ENCODE assay signal across 8 cellular contexts in genomic region chr17:5437721-5438317, GRCh38. TPM values are rescaled to one million over a fixed set of nuclear protein-coding genes. Genes with fewer than 3 reads are reported as not detected.
A peak's percentile ranks its signal among the peaks of the same experiment; 100 is the strongest.
DNase-seq lines count a peak whose midpoint lies in the region; FAIRE-seq and TF ChIP-seq lines count a peak whose summit lies in the region.

No MANE protein-coding gene starts in this region.

- FAIRE-seq in GM19239 (lab: Jason Lieb, UNC) (no peak), HTR-8/SVneo (lab: Jason Lieb, UNC) (no peak)

- H3K27ac Mint-ChIP-seq in CD14-positive monocyte (peak overlapping the region in 4 of 7 donors; percentile 15 to 65 (median 63)), nephron (peak overlapping the region; percentile 55 to 71 (median 70))

- H3K9me3 ChIP-seq in duodenal mucosa (ENCODE audit: control insufficient read depth in 1 of 2, low read length in 2 of 2): no peaks in the 10 kb centered on the region

- peaks cover 20 to 21% of the 10 kb centered on the region in 2 donors for H3K4me1 ChIP-seq in duodenal mucosa (ENCODE audit: control insufficient read depth in 1 of 2, insufficient read depth in 2 of 2, low read length in 2 of 2)

- peak overlapping the region; percentile 98 for H3K4me3 ChIP-seq in NB4 (ENCODE audit: low read depth, low read length)
- peak overlapping the region; percentile 84 to 85 for H3K4me3 ChIP-seq in duodenal mucosa (ENCODE audit: low read depth in 1 of 2, low read length in 2 of 2)

- H3K36me3 ChIP-seq in duodenal mucosa (ENCODE audit: control insufficient read depth in 1 of 2, insufficient read depth in 2 of 2, low read length in 2 of 2): peaks cover 17 to 42% of the 10 kb centered on the region in 2 donors

- TF ChIP-seq CTCF in CD14-positive monocyte (IDR thresholded peaks at IDR 0.05) (no peak), NB4 (IDR thresholded peaks at IDR 0.05; ENCODE audit: low read depth, low read length) (no peak), nephron (IDR thresholded peaks at IDR 0.05; ENCODE audit: unreplicated experiment in 3 of 3) (no peak), GM20000 (IDR thresholded peaks at IDR 0.05; ENCODE audit: extremely low read depth, missing control alignments) (no peak)

- H3K27me3 Mint-ChIP-seq in CD14-positive monocyte (ENCODE audit: low read depth in 3 of 3): peaks cover 0 to 1% (median 0%) of the 10 kb centered on the region in 3 donors
- no peaks in the 10 kb centered on the region for H3K27me3 Mint-ChIP-seq in nephron (ENCODE audit: low read depth)

- H3K9ac ChIP-seq in duodenal mucosa (ENCODE audit: low read depth in 1 of 2, low read length in 2 of 2): peak overlapping the region; percentile 67 to 81

- no peak for DNase-seq in CD14-positive monocyte (ENCODE audit: low spot score)
- DNase-seq in NB4 (ENCODE audit: low read depth): no peak
- DNase-seq in GM19239 (ENCODE audit: insufficient read length, low spot score): no peak
- DNase-seq in HK-2 (ENCODE audit: unreplicated experiment): no peak
- no peak for DNase-seq in GM20000 (ENCODE audit: low spot score)
- no peak for DNase-seq in HTR-8/SVneo (ENCODE audit: insufficient read length, low spot score)

- peaks cover 40 to 50% of the 10 kb centered on the region in 2 donors for H3K36me3 Mint-ChIP-seq in CD14-positive monocyte
- H3K36me3 Mint-ChIP-seq in nephron (ENCODE audit: low read depth): peaks cover 47% of the 10 kb centered on the region

- no peaks in the 10 kb centered on the region for H3K27me3 ChIP-seq in duodenal mucosa (ENCODE audit: control insufficient read depth in 1 of 2, insufficient read depth in 2 of 2, low read length in 2 of 2)

- intact Hi-C loops in CD14-positive monocyte (cut with micrococcal nuclease): loop anchor here (2.0 to 10.0 kb wide), 3 partner anchors 19 to 49 kb away; partner anchors contain the start of genes DERL2 (in 2 of the 2), MIS12 (in 2 of the 2) and NUP88 (in 1 of the 2)

- no peak overlapping the region for H3K27ac ChIP-seq in duodenal mucosa (ENCODE audit: low read depth, low read length)

- H3K4me3 Mint-ChIP-seq in CD14-positive monocyte: peak overlapping the region; percentile 51 to 79
- H3K4me3 Mint-ChIP-seq in nephron: peak overlapping the region; percentile 78 to 89 (median 83)

- TF ChIP-seq POLR2A in NB4 (IDR thresholded peaks at IDR 0.05; ENCODE audit: extremely low read depth, insufficient read length): no peak

- H3K9me3 Mint-ChIP-seq in CD14-positive monocyte: peaks cover 0 to 1% (median 0%) of the 10 kb centered on the region in 7 donors
- H3K9me3 Mint-ChIP-seq in nephron: no peaks in the 10 kb centered on the region

- H3K4me1 Mint-ChIP-seq in CD14-positive monocyte (peaks cover 27% of the 10 kb centered on the region), nephron (peaks cover 28% of the 10 kb centered on the region)

RNA-seq across cellular contexts. Expression of gene C1QBP, which starts 1.1 kb away (rescaled TPM):
- 100 to 1,000 TPM; 122 to 169 TPM for polyA plus RNA-seq in CD14-positive monocyte

RNA-seq across cellular contexts. Expression of gene RPAIN, which starts 17.8 kb away (rescaled TPM):
- polyA plus RNA-seq in CD14-positive monocyte: 10 to 100 TPM; 18.9 to 20.5 TPM

RNA-seq across cellular contexts. Expression of gene NUP88, which starts 18.4 kb away (rescaled TPM):
- 10 to 100 TPM; 36.1 to 45.7 TPM for polyA plus RNA-seq in CD14-positive monocyte

RNA-seq across cellular contexts. Expression of gene DHX33, which starts 31.0 kb away (rescaled TPM):
- under 1 TPM; 0.72 to 0.96 TPM for polyA plus RNA-seq in CD14-positive monocyte

RNA-seq across cellular contexts. Expression of gene DERL2, which starts 48.2 kb away (rescaled TPM):
- 10 to 100 TPM; 81.6 to 84.9 TPM for polyA plus RNA-seq in CD14-positive monocyte
